ENCODE assay signal across 10 cellular contexts in genomic region chr11:1401656-1402221, GRCh38. TPM values are rescaled to one million over a fixed set of nuclear protein-coding genes. Genes with fewer than 3 reads are reported as not detected.
A peak's percentile ranks its signal among the peaks of the same experiment; 100 is the strongest.
DNase-seq lines count a peak whose midpoint lies in the region; ATAC-seq and TF ChIP-seq lines count a peak whose summit lies in the region.
"Had no signal": no experiment of that assay in that cellular context is flagged by ENCODE, and none has a peak within 500 bp of the region (broad histone marks: within the 10 kb centered on the region; RNA-seq: fewer than 3 reads in every experiment).

No MANE protein-coding gene starts in this region.

- no peak overlapping the region for H3K9ac ChIP-seq in adipocyte (ENCODE audit: low read length)
- H3K9ac ChIP-seq: parathyroid adenoma had no signal

- ATAC-seq in left ventricle myocardium superior (peak; percentile 76), sciatic nerve (peak; percentile 56), HG03159 (IDR thresholded peaks at IDR 0.05; ENCODE audit: unreplicated experiment) (no peak)

- H3K4me3 ChIP-seq in adipocyte (ENCODE audit: low read length): no peak overlapping the region
- no peak overlapping the region for H3K4me3 ChIP-seq in esophagus muscularis mucosa

- H3K9me3 ChIP-seq in adipocyte (ENCODE audit: control insufficient read depth, low read length) (no peaks in the 10 kb centered on the region), esophagus muscularis mucosa (no peaks in the 10 kb centered on the region)
- H3K9me3 ChIP-seq: Caco-2 had no signal

- TF ChIP-seq EP300 in esophagus muscularis mucosa (IDR thresholded peaks at IDR 0.05): no peak

- H3K4me1 ChIP-seq in adipocyte (ENCODE audit: control insufficient read depth, insufficient read depth, low read length): no peaks in the 10 kb centered on the region
- peaks cover 0 to 7% (median 0%) of the 10 kb centered on the region in 4 donors for H3K4me1 ChIP-seq in esophagus muscularis mucosa
- H3K4me1 ChIP-seq: Caco-2 had no signal

- WGBS in esophagus muscularis mucosa: no CpG with 5 or more reads among the region's 23 CpGs

- TF ChIP-seq POLR2A in esophagus muscularis mucosa (IDR thresholded peaks at IDR 0.05; ENCODE audit: low read depth): no peak

- no peak for TF ChIP-seq CTCF in esophagus muscularis mucosa (IDR thresholded peaks at IDR 0.05)

- H3K27me3 ChIP-seq in adipocyte (replicated peaks; ENCODE audit: control insufficient read depth, insufficient read depth, low read length) (peaks cover 39% of the 10 kb centered on the region), esophagus muscularis mucosa (peaks cover 0 to 91% (median 0%) of the 10 kb centered on the region in 4 donors)

- H3K36me3 ChIP-seq in adipocyte (ENCODE audit: control insufficient read depth, insufficient read depth, low read length, severe bottlenecking): no peaks in the 10 kb centered on the region
- no peaks in the 10 kb centered on the region for H3K36me3 ChIP-seq in esophagus muscularis mucosa

- intact Hi-C loops in left ventricle myocardium superior (cut with micrococcal nuclease) (no loop called here), sciatic nerve (cut with DNase I) (no loop called here), esophagus muscularis mucosa (cut with DNase I) (no loop called here)

- no peak overlapping the region for H3K27ac ChIP-seq in esophagus muscularis mucosa (replicated peaks in 1 of 4)
- H3K27ac ChIP-seq: parathyroid adenoma had no signal

- DNase-seq in SIG-M5 treated with dmso at 0.1 percent for 504 hours (lab: John Stamatoyannopoulos, UW; ENCODE audit: unreplicated experiment) (peak; percentile 56), SIG-M5 (lab: John Stamatoyannopoulos, UW) (no peak), NOMO-1 treated with DMSO at 0.1 percent for 48 hours (lab: John Stamatoyannopoulos, UW; ENCODE audit: unreplicated experiment) (peak; percentile 53), adipocyte (ENCODE audit: low read depth) (peak; percentile 78), left ventricle myocardium superior (peak; percentile 85), sciatic nerve (ENCODE audit: low spot score) (peak; percentile 89), esophagus muscularis mucosa (ENCODE audit: extremely low spot score) (no peak)

RNA-seq across cellular contexts. Expression of gene BRSK2, which starts 12.0 kb away (rescaled TPM):
- total RNA-seq in left ventricle myocardium superior: 0.74 TPM
- 7.4 TPM for total RNA-seq in sciatic nerve
- 1 to 10 TPM; 1.0 to 3.3 (median 2.8) TPM for total RNA-seq in esophagus muscularis mucosa

Comparison
In these comparisons a context has a peak if more than half of its experiments do, and no peak if none do; other contexts are left out.
1. DNase-seq: peak in SIG-M5 treated with dmso at 0.1 percent for 504 hours (single experiment), NOMO-1 treated with DMSO at 0.1 percent for 48 hours (single experiment), adipocyte (single experiment), left ventricle myocardium superior (single experiment) and sciatic nerve (single experiment); none in SIG-M5 (single experiment) and esophagus muscularis mucosa (single experiment).